Comparison of ENCODE assay signal across 22 cellular contexts in genomic region chr2:235066895-235067294, GRCh38.
A peak's percentile ranks its signal among the peaks of the same experiment; 100 is the strongest.
DNase-seq lines count a peak whose midpoint lies in the region; ATAC-seq and TF ChIP-seq lines count a peak whose summit lies in the region.
"Had no signal": no experiment of that assay in that cellular context is flagged by ENCODE, and none has a peak within 500 bp of the region (broad histone marks: within the 10 kb centered on the region; RNA-seq: fewer than 3 reads in every experiment).

No MANE protein-coding gene starts in this region.

- intact Hi-C loops in A673 (cut with micrococcal nuclease; ENCODE audit: unreplicated experiment) (no loop called here), IMR-90 (cut with micrococcal nuclease) (no loop called here), heart left ventricle (cut with DNase I) (no loop called here)

- POLR2A ChIA-PET in A673 (lab: Charles Lee; ENCODE audit: low non-redundant PET) (no interaction called here), IMR-90 (lab: Charles Lee; ENCODE audit: unreplicated experiment) (interaction anchor here (0.6 kb wide), 1 partner anchor 378 kb away, joined by 7 read pairs; no protein-coding TSS in a partner anchor)

- H3K27ac ChIP-seq in A673 (ENCODE audit: low read depth, low read length, poor library complexity, severe bottlenecking) (no peak overlapping the region), IMR-90 (ENCODE audit: insufficient read depth, low read length) (no peak overlapping the region), heart left ventricle (no peak overlapping the region)
- H3K27ac ChIP-seq: A549, C4-2B, heart right ventricle, KMS-11, lower lobe of right lung, parathyroid adenoma had no signal

- no peak for ATAC-seq in IMR-90 (ENCODE audit: low read depth)
- no peak for ATAC-seq in heart left ventricle
- no peak for ATAC-seq in HG02678 (IDR thresholded peaks at IDR 0.05; ENCODE audit: unreplicated experiment)
- ATAC-seq: A549; activated CD4-positive, CD25-positive, alpha-beta regulatory T cell treated with anti-CD3 and anti-CD28 coated beads, Interleukin-2, amount 50 U/mL, for 24 hours; activated CD8-positive, alpha-beta T cell treated with anti-CD3 and anti-CD28 coated beads, Interleukin-2, amount 10 ng/mL, durations not matched to agents 7 days and 5 days; activated T-cell treated with anti-CD3 and anti-CD28 coated beads, Interleukin-2, amount 50 U/mL, for 4 hours; heart right ventricle had no signal

- TF ChIP-seq POLR2A in IMR-90 (IDR thresholded peaks at IDR 0.05; ENCODE audit: low read depth, low read length) (no peak), heart left ventricle (IDR thresholded peaks at IDR 0.05) (no peak)

- H2AFZ ChIP-seq in IMR-90 (replicated peaks; ENCODE audit: low read length, poor library complexity): peak overlapping the region; percentile 9
- H2AFZ ChIP-seq: parathyroid adenoma had no signal

- no peak overlapping the region for H4K5ac ChIP-seq in IMR-90 (ENCODE audit: low read depth, low read length)

- H3K4me1 ChIP-seq in A673 (ENCODE audit: insufficient read depth, low read length, poor library complexity, severe bottlenecking) (peaks cover 6% of the 10 kb centered on the region), IMR-90 (ENCODE audit: control insufficient read depth, insufficient read depth, low read length) (no peaks in the 10 kb centered on the region; the same call in 1 of the 2 replicates), adipocyte (ENCODE audit: control insufficient read depth, insufficient read depth, low read length) (no peaks in the 10 kb centered on the region), heart left ventricle (peaks cover 0 to 26% (median 2%) of the 10 kb centered on the region in 12 donors)
- H3K4me1 ChIP-seq: A549, lower lobe of right lung, parathyroid adenoma had no signal

- no peak overlapping the region for H2BK120ac ChIP-seq in IMR-90 (ENCODE audit: low read depth, low read length)

- H3K36me3 ChIP-seq in A673 (ENCODE audit: insufficient read depth, low read length, poor library complexity, severe bottlenecking) (no peaks in the 10 kb centered on the region), IMR-90 (ENCODE audit: control insufficient read depth, insufficient read depth, low read length) (no peaks in the 10 kb centered on the region), adipocyte (ENCODE audit: control insufficient read depth, insufficient read depth, low read length, severe bottlenecking) (no peaks in the 10 kb centered on the region), heart left ventricle (no peaks in the 10 kb centered on the region)
- H3K36me3 ChIP-seq: heart right ventricle, lower lobe of right lung had no signal

- 0 out of 4 replicates have a peak overlapping the region, but pooled peaks of 1 of the 2 experiments have one; percentile 3 for H4K8ac ChIP-seq in IMR-90 (ENCODE audit: low read depth in 2 of 2, low read length in 2 of 2)

- H4K20me1 ChIP-seq in IMR-90 (ENCODE audit: insufficient read depth, low read length): no peaks in the 10 kb centered on the region

- H3K9ac ChIP-seq in IMR-90 (ENCODE audit: low read depth, low read length) (no peak overlapping the region), adipocyte (ENCODE audit: low read length) (peak overlapping the region; percentile 23)
- H3K9ac ChIP-seq: KMS-11, parathyroid adenoma had no signal

- H3K4me3 ChIP-seq in A673 (ENCODE audit: low read depth, low read length, poor library complexity, severe bottlenecking): no peak overlapping the region
- no peak overlapping the region for H3K4me3 ChIP-seq in IMR-90 (ENCODE audit: insufficient read depth, low read depth, low read length)
- no peak overlapping the region for H3K4me3 ChIP-seq in adipocyte (ENCODE audit: low read length)
- no peak overlapping the region for H3K4me3 ChIP-seq in heart left ventricle
- H3K4me3 ChIP-seq: A549, heart right ventricle, lower lobe of right lung had no signal

- CTCF ChIA-PET in A673 (lab: Charles Lee) (no interaction called here), IMR-90 (lab: Yijun Ruan, JAX) (no interaction called here)

- H3K14ac ChIP-seq in IMR-90 (replicated peaks; ENCODE audit: low read depth, low read length): no peak overlapping the region

- peak; percentile 53 for DNase-seq in A673 (ENCODE audit: low spot score)
- DNase-seq in IMR-90: no peak
- no peak for DNase-seq in adipocyte (ENCODE audit: low read depth)
- DNase-seq in iPS-NIHi7 (ENCODE audit: extremely low spot score): peak; percentile 48
- DNase-seq in NCI-H2081 treated with DMSO at 0.1 percent for 48 hours (lab: John Stamatoyannopoulos, UW): no peak
- no peak for DNase-seq in NCI-H1092 treated with DMSO at 0.1 percent for 48 hours (lab: John Stamatoyannopoulos, UW)
- DNase-seq in heart left ventricle: no peak
- DNase-seq: activated CD8-positive, alpha-beta T cell treated with anti-CD3 and anti-CD28 coated beads, Interleukin-2, amount 10 ng/mL, durations not matched to agents 7 days and 5 days; activated naive CD4-positive, alpha-beta T cell treated with anti-CD3 and anti-CD28 coated beads, Interleukin-2, amount 50 U/mL, for 16 hours; activated T-cell treated with anti-CD3 and anti-CD28 coated beads, Interleukin-2, amount 50 U/mL, for 4 hours; heart right ventricle; HFFc6; lower lobe of right lung; RPMI8226; stimulated activated CD4-positive, alpha-beta T cell treated with anti-CD3 and anti-CD28 coated beads, Interleukin-2, amount 100 ng/mL, for 48 hours; T-helper 9 cell had no signal

- H3K4me2 ChIP-seq in IMR-90 (ENCODE audit: low read depth, low read length): no peak overlapping the region
- H3K4me2 ChIP-seq: A549, KMS-11 had no signal

- H2AK5ac ChIP-seq in IMR-90 (ENCODE audit: low read depth, low read length): no peak overlapping the region

- H3K18ac ChIP-seq in IMR-90 (ENCODE audit: low read depth, low read length): no peak overlapping the region

- no peak overlapping the region for H4K91ac ChIP-seq in IMR-90 (ENCODE audit: insufficient read depth, low read depth, low read length)

- no peak for TF ChIP-seq RAD21 in IMR-90 (IDR thresholded peaks at IDR 0.05; ENCODE audit: low read length)

- H2BK20ac ChIP-seq in IMR-90 (ENCODE audit: low read depth, low read length): no peak overlapping the region

- H3K4ac ChIP-seq in IMR-90 (ENCODE audit: low read depth, low read length): peak overlapping the region; percentile 45; the same call in 1 of the 2 replicates

- no CpG with 5 or more reads among the region's 4 CpGs for WGBS in IMR-90 (ENCODE audit: extremely low coverage in 2 of 2, insufficient read length in 1 of 2), 2 experiments
- 59 to 68% (median 62%) methylated on average over 4 of the region's 4 CpGs for WGBS in heart left ventricle, 4 donors

- no peaks in the 10 kb centered on the region for H3K79me1 ChIP-seq in IMR-90 (ENCODE audit: low read depth in 1 of 2, low read length in 2 of 2)

- in situ Hi-C loops in IMR-90 (cut with MboI; ENCODE audit: low sequenced_read_pairs): no loop called here

- TF ChIP-seq CTCF in A673 (conservative IDR thresholded peaks at IDR 0.05; ENCODE audit: low read depth, low read length) (no peak), IMR-90 (conservative IDR thresholded peaks at IDR 0.05; ENCODE audit: low read depth, low read length) (no peak), heart left ventricle (IDR thresholded peaks at IDR 0.05) (no peak)

- H2BK5ac ChIP-seq in IMR-90 (ENCODE audit: low read depth, low read length, poor library complexity, severe bottlenecking): no peak overlapping the region

- H3K27me3 ChIP-seq in A673 (replicated peaks; ENCODE audit: insufficient read depth, low read depth, low read length, poor library complexity) (no peaks in the 10 kb centered on the region), IMR-90 (ENCODE audit: control insufficient read depth, insufficient read depth, low read length) (0 out of 2 replicates have a peak, but pooled peaks cover 2% of the 10 kb centered on the region), adipocyte (replicated peaks; ENCODE audit: control insufficient read depth, insufficient read depth, low read length) (no peaks in the 10 kb centered on the region), heart left ventricle (no peaks in the 10 kb centered on the region)
- H3K27me3 ChIP-seq: heart right ventricle had no signal

- H2BK15ac ChIP-seq in IMR-90 (ENCODE audit: low read depth, low read length): no peak overlapping the region

- H3K9me1 ChIP-seq in IMR-90 (ENCODE audit: insufficient read depth, low read length): no peaks in the 10 kb centered on the region

- H3K56ac ChIP-seq in IMR-90 (ENCODE audit: extremely low read depth, insufficient read depth, low read length): no peak overlapping the region

- H3K9me3 ChIP-seq in A673 (ENCODE audit: low read depth, low read length, poor library complexity, severe bottlenecking) (no peaks in the 10 kb centered on the region), IMR-90 (ENCODE audit: control insufficient read depth, insufficient read depth, low read length) (no peaks in the 10 kb centered on the region), adipocyte (ENCODE audit: control insufficient read depth, low read length) (no peaks in the 10 kb centered on the region), heart left ventricle (no peaks in the 10 kb centered on the region)
- H3K9me3 ChIP-seq: A549, lower lobe of right lung had no signal

- H2AK9ac ChIP-seq in IMR-90 (replicated peaks; ENCODE audit: low read depth, low read length, poor library complexity): no peak overlapping the region

- dilution Hi-C loops in IMR-90 (cut with HindIII; ENCODE audit: low sequenced_read_pairs, unreplicated experiment): no loop called here

- no TSS peak for BruUV-seq in A673 (replicated peaks; lab: Mats Ljungman, UMichigan)
- BruUV-seq in IMR-90 (replicated peaks; lab: Mats Ljungman, UMichigan): no TSS peak

- no peak overlapping the region for H3K23ac ChIP-seq in IMR-90 (ENCODE audit: low read depth, low read length)

TF ChIP-seq in IMR-90, 13 proteins besides CTCF, POLR2A, EP300 and RAD21 (continues in another document):
- TF ChIP-seq RFX5 (IDR thresholded peaks at IDR 0.05; ENCODE audit: low read depth, low read length) (no peak), NFE2L2 (IDR thresholded peaks at IDR 0.05; ENCODE audit: low read depth, low read length) (no peak), BHLHE40 (IDR thresholded peaks at IDR 0.05; ENCODE audit: low read depth, low read length) (no peak), FOS (IDR thresholded peaks at IDR 0.05; ENCODE audit: low read depth, low read length) (no peak), CEBPB (IDR thresholded peaks at IDR 0.05; ENCODE audit: low read depth, low read length) (no peak), MXI1 (IDR thresholded peaks at IDR 0.05; ENCODE audit: borderline replicate concordance, low read depth, low read length) (no peak), CHD1 (IDR thresholded peaks at IDR 0.05; ENCODE audit: low read depth, low read length) (no peak), USF2 (IDR thresholded peaks at IDR 0.05; ENCODE audit: low read depth, low read length) (no peak), MAZ (IDR thresholded peaks at IDR 0.05; ENCODE audit: borderline replicate concordance, low read depth, low read length) (no peak)

Comparison
In these comparisons a context has a peak if more than half of its experiments do, and no peak if none do; other contexts are left out.
1. DNase-seq: peak in A673 (single experiment) and iPS-NIHi7 (single experiment); none in IMR-90 (single experiment), adipocyte (single experiment), NCI-H2081 treated with DMSO at 0.1 percent for 48 hours (single experiment), NCI-H1092 treated with DMSO at 0.1 percent for 48 hours (single experiment) and heart left ventricle (0 of 5).